8 cellular contexts compared by ENCODE assay signal in genomic region chr2:117771969-117772630, GRCh38. TPM values are rescaled to one million over a fixed set of nuclear protein-coding genes. Genes with fewer than 3 reads are reported as not detected.
DNase-seq lines count a peak whose midpoint lies in the region; ATAC-seq and TF ChIP-seq lines count a peak whose summit lies in the region.

No MANE protein-coding gene starts in this region.

- TF ChIP-seq CTCF in astrocyte of the cerebellum (IDR thresholded peaks at IDR 0.05; ENCODE audit: low read depth, low read length, missing control alignments), result no peak

- no peak for ATAC-seq in HG03460 (IDR thresholded peaks at IDR 0.05; ENCODE audit: unreplicated experiment)

- DNase-seq in ELF-1 (ENCODE audit: low read depth, low spot score), result peak; percentile 2
- DNase-seq in NCI-H1105 (lab: John Stamatoyannopoulos, UW), result peak; percentile 14
- DNase-seq in astrocyte of the cerebellum (ENCODE audit: low read depth), result peak; percentile 16
- DNase-seq in midbrain (lab: John Stamatoyannopoulos, UW), result peak; percentile 8
- no peak for DNase-seq in activated gamma-delta T cell treated with Interleukin-2 at 50 U/mL for 16 hours
- DNase-seq in activated effector memory CD4-positive, alpha-beta T cell treated with Interleukin-2 at 50 U/mL for 16 hours, result no peak
- DNase-seq in cerebellum (ENCODE audit: low spot score), result no peak

- H3K4me3 ChIP-seq in astrocyte of the cerebellum (ENCODE audit: low read depth, low read length), result no peak overlapping the region

- in situ Hi-C loops in astrocyte of the cerebellum (cut with HindIII; ENCODE audit: low sequenced_read_pairs), result no loop called here

RNA-seq across cellular contexts. Expression of gene DDX18, which starts 42.4 kb away (rescaled TPM):
- total RNA-seq in cerebellum, result 46.6 TPM

Comparison
In these comparisons a context has a peak if more than half of its experiments do, and no peak if none do; other contexts are left out.
1. DNase-seq: peak in ELF-1 (single experiment), NCI-H1105 (single experiment), astrocyte of the cerebellum (single experiment) and midbrain (single experiment); none in activated gamma-delta T cell treated with Interleukin-2 at 50 U/mL for 16 hours (single experiment), activated effector memory CD4-positive, alpha-beta T cell treated with Interleukin-2 at 50 U/mL for 16 hours (single experiment) and cerebellum (single experiment).